Comparison of ENCODE assay signal across 12 cellular contexts in the genomic region with DNA sequence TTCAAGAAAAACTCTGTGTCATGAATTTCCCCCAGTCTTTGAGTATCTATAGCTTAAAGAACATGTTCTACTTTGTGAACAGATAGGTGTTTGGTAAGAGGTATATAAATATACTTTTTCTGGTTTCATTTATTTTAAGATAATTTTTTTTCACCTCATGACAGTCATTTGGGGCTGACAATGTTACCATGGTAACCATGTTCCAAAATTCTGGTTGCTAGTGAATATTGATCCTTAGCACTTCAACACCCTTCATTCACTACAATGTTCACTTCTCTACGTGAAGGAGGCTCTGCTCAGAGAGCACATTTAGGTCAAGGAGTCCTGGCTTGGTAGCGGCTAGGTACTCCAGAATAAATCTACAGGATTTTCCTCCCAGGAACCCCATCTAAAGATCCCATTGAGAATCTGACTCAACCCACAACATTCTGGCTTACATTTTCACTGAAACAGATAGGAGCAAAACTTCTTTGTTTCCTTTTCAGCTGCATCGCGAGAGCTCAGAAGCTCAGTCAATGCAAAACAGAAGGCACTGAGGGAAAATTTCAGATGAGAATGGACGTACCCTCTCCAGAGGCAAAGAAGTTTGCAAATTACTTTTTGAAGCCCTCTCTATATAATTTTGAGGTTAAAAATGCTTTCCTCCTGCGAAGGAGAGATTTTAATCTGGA.
A peak's percentile ranks its signal among the peaks of the same experiment; 100 is the strongest.
DNase-seq lines count a peak whose midpoint lies in the region; ATAC-seq and TF ChIP-seq lines count a peak whose summit lies in the region.
"Had no signal": no experiment of that assay in that cellular context is flagged by ENCODE, and none has a peak within 500 bp of the region (broad histone marks: within the 10 kb centered on the region; RNA-seq: fewer than 3 reads in every experiment).

No MANE protein-coding gene starts in this region.

- no peak overlapping the region for H3K9ac ChIP-seq in mesendoderm (ENCODE audit: low read length)

- no peaks in the 10 kb centered on the region for H3K9me3 Mint-ChIP-seq in activated CD8-positive, alpha-beta memory T cell treated with anti-CD3 and anti-CD28 coated beads, Interleukin-2, amount 10 ng/mL, durations not matched to agents 7 days and 5 days (ENCODE audit: low read depth)
- no peaks in the 10 kb centered on the region for H3K9me3 Mint-ChIP-seq in activated T-helper 1 cell treated with anti-CD3 and anti-CD28 coated beads, Interleukin-12 subunit alpha, Interleukin-12 subunit beta, Interleukin-2, Interleukin-4 antibody, amounts not matched to agents 30 ng/mL and 10 ng/mL and 1 ng/mL, durations not matched to agents 14 hours and 24 hours and 36 hours

- H3K4ac ChIP-seq in mesendoderm (ENCODE audit: low read depth, low read length), result no peak overlapping the region

- no peak overlapping the region for H4K5ac ChIP-seq in mesendoderm (ENCODE audit: low read length)

- H3K27me3 Mint-ChIP-seq in activated CD8-positive, alpha-beta memory T cell treated with anti-CD3 and anti-CD28 coated beads, Interleukin-2, amount 10 ng/mL, durations not matched to agents 7 days and 5 days, result no peaks in the 10 kb centered on the region
- H3K27me3 Mint-ChIP-seq in activated T-helper 1 cell treated with anti-CD3 and anti-CD28 coated beads, Interleukin-12 subunit alpha, Interleukin-12 subunit beta, Interleukin-2, Interleukin-4 antibody, amounts not matched to agents 30 ng/mL and 10 ng/mL and 1 ng/mL, durations not matched to agents 14 hours and 24 hours and 36 hours (ENCODE audit: insufficient read depth), result no peaks in the 10 kb centered on the region

- DNase-seq in activated CD8-positive, alpha-beta memory T cell treated with anti-CD3 and anti-CD28 coated beads, Interleukin-2, amount 10 ng/mL, durations not matched to agents 7 days and 5 days, result no peak
- no peak for DNase-seq in activated CD8-positive, alpha-beta memory T cell treated with anti-CD3 and anti-CD28 coated beads, Interleukin-2, amount 50 U/mL, for 4 hours
- no peak for DNase-seq in activated T-helper 1 cell treated with anti-CD3 and anti-CD28 coated beads, Interleukin-12 subunit alpha, Interleukin-12 subunit beta, Interleukin-2, Interleukin-4 antibody, amounts not matched to agents 30 ng/mL and 10 ng/mL and 1 ng/mL, durations not matched to agents 14 hours and 24 hours and 36 hours (ENCODE audit: low spot score)
- peak; percentile 15 for DNase-seq in kidney glomerular epithelial cell (lab: John Stamatoyannopoulos, UW)
- no peak for DNase-seq in testis
- no peak for DNase-seq in mesendoderm
- no peak for DNase-seq in iPS-NIHi11 (ENCODE audit: low spot score)
- DNase-seq: activated CD4-positive, alpha-beta T cell treated with anti-CD3 and anti-CD28 coated beads, Interleukin-2, amount 50 U/mL, for 48 hours; cerebellar nuclear complex; SHP77 had no signal

- no peak overlapping the region for H3K4me3 ChIP-seq in testis
- H3K4me3 ChIP-seq in mesendoderm (ENCODE audit: low read length), result no peak overlapping the region

- CTCF ChIA-PET in activated CD8-positive, alpha-beta memory T cell treated with anti-CD3 and anti-CD28 coated beads, Interleukin-2, amount 10 ng/mL, durations not matched to agents 7 days and 5 days (lab: Charles Lee), result interaction anchor here (0.9 to 1.7 kb wide), 3 partner anchors 13 to 124 kb away, joined by 3 to 5 read pairs (median 3); no protein-coding TSS in a partner anchor

- no peak overlapping the region for H3K23ac ChIP-seq in mesendoderm (ENCODE audit: low read length)

- H3K36me3 Mint-ChIP-seq in activated CD8-positive, alpha-beta memory T cell treated with anti-CD3 and anti-CD28 coated beads, Interleukin-2, amount 10 ng/mL, durations not matched to agents 7 days and 5 days, result peaks cover 11% of the 10 kb centered on the region
- H3K36me3 Mint-ChIP-seq in activated T-helper 1 cell treated with anti-CD3 and anti-CD28 coated beads, Interleukin-12 subunit alpha, Interleukin-12 subunit beta, Interleukin-2, Interleukin-4 antibody, amounts not matched to agents 30 ng/mL and 10 ng/mL and 1 ng/mL, durations not matched to agents 14 hours and 24 hours and 36 hours (ENCODE audit: low read depth), result peaks cover 17% of the 10 kb centered on the region

- no peaks in the 10 kb centered on the region for H3K9me3 ChIP-seq in testis
- H3K9me3 ChIP-seq: neutrophil had no signal

- H3K4me3 Mint-ChIP-seq in activated CD8-positive, alpha-beta memory T cell treated with anti-CD3 and anti-CD28 coated beads, Interleukin-2, amount 10 ng/mL, durations not matched to agents 7 days and 5 days, result peak overlapping the region; percentile 42
- no peak overlapping the region for H3K4me3 Mint-ChIP-seq in activated T-helper 1 cell treated with anti-CD3 and anti-CD28 coated beads, Interleukin-12 subunit alpha, Interleukin-12 subunit beta, Interleukin-2, Interleukin-4 antibody, amounts not matched to agents 30 ng/mL and 10 ng/mL and 1 ng/mL, durations not matched to agents 14 hours and 24 hours and 36 hours

- H3K18ac ChIP-seq in mesendoderm (ENCODE audit: low read length), result no peak overlapping the region

- H4K8ac ChIP-seq in mesendoderm (ENCODE audit: low read depth, low read length), result no peak overlapping the region

- TF ChIP-seq POLR2A in testis (IDR thresholded peaks at IDR 0.05), result no peak

- no peak overlapping the region for H2BK15ac ChIP-seq in mesendoderm (replicated peaks; ENCODE audit: low read depth)

- H3K36me3 ChIP-seq in testis (ENCODE audit: low read depth, missing control alignments) (no peaks in the 10 kb centered on the region), mesendoderm (ENCODE audit: control insufficient read depth, insufficient read depth, low read length) (no peaks in the 10 kb centered on the region)
- H3K36me3 ChIP-seq: neutrophil had no signal

- H3K79me2 ChIP-seq in mesendoderm (ENCODE audit: control insufficient read depth, insufficient read depth, low read length), result no peaks in the 10 kb centered on the region

- H3K27ac Mint-ChIP-seq in activated CD8-positive, alpha-beta memory T cell treated with anti-CD3 and anti-CD28 coated beads, Interleukin-2, amount 10 ng/mL, durations not matched to agents 7 days and 5 days, result peak overlapping the region; percentile 83
- peak overlapping the region; percentile 85 for H3K27ac Mint-ChIP-seq in activated T-helper 1 cell treated with anti-CD3 and anti-CD28 coated beads, Interleukin-12 subunit alpha, Interleukin-12 subunit beta, Interleukin-2, Interleukin-4 antibody, amounts not matched to agents 30 ng/mL and 10 ng/mL and 1 ng/mL, durations not matched to agents 14 hours and 24 hours and 36 hours

- 45 to 65% methylated on average over 6 of the region's 6 CpGs for WGBS in testis, 2 donors
- WGBS in mesendoderm (ENCODE audit: extremely low coverage, insufficient coverage, low lambda C conversion rate), result no CpG with 5 or more reads among the region's 6 CpGs

- H2BK5ac ChIP-seq in mesendoderm (ENCODE audit: low read length), result no peak overlapping the region

- H3K56ac ChIP-seq in mesendoderm (ENCODE audit: low read length), result no peak overlapping the region

- H3K27me3 ChIP-seq in testis (no peaks in the 10 kb centered on the region), mesendoderm (ENCODE audit: insufficient read depth, low read length, poor library complexity) (no peaks in the 10 kb centered on the region)
- H3K27me3 ChIP-seq: neutrophil had no signal

- H3K27ac ChIP-seq in testis (peak overlapping the region; percentile 41 to 59), mesendoderm (ENCODE audit: low read depth, low read length) (no peak overlapping the region)
- H3K27ac ChIP-seq: neutrophil had no signal

- ATAC-seq in activated CD8-positive, alpha-beta memory T cell treated with anti-CD3 and anti-CD28 coated beads, Interleukin-2, amount 10 ng/mL, durations not matched to agents 7 days and 5 days, result peak; percentile 41
- ATAC-seq in GM21717 (IDR thresholded peaks at IDR 0.05; ENCODE audit: unreplicated experiment), result no peak

- no peaks in the 10 kb centered on the region for H3K79me1 ChIP-seq in mesendoderm (ENCODE audit: low read length)

- H3K4me2 ChIP-seq in mesendoderm (ENCODE audit: low read length), result no peak overlapping the region

- intact Hi-C loops in activated T-helper 1 cell treated with anti-CD3 and anti-CD28 coated beads, Interleukin-12 subunit alpha, Interleukin-12 subunit beta, Interleukin-2, Interleukin-4 antibody, amounts not matched to agents 30 ng/mL and 10 ng/mL and 1 ng/mL, durations not matched to agents 14 hours and 24 hours and 36 hours (cut with micrococcal nuclease), result no loop called here
- intact Hi-C loops in testis (cut with DNase I; ENCODE audit: low total_unique reads), result no loop called here

- H3K4me1 Mint-ChIP-seq in activated CD8-positive, alpha-beta memory T cell treated with anti-CD3 and anti-CD28 coated beads, Interleukin-2, amount 10 ng/mL, durations not matched to agents 7 days and 5 days, result peaks cover 38% of the 10 kb centered on the region
- peaks cover 58% of the 10 kb centered on the region for H3K4me1 Mint-ChIP-seq in activated T-helper 1 cell treated with anti-CD3 and anti-CD28 coated beads, Interleukin-12 subunit alpha, Interleukin-12 subunit beta, Interleukin-2, Interleukin-4 antibody, amounts not matched to agents 30 ng/mL and 10 ng/mL and 1 ng/mL, durations not matched to agents 14 hours and 24 hours and 36 hours (ENCODE audit: low read depth)

- TF ChIP-seq CTCF in testis (IDR thresholded peaks at IDR 0.05), result no peak

- H3K4me1 ChIP-seq in testis (peaks cover 35% of the 10 kb centered on the region), mesendoderm (ENCODE audit: control insufficient read depth, low read depth, low read length) (no peaks in the 10 kb centered on the region)

- no peak overlapping the region for H2AK5ac ChIP-seq in mesendoderm (ENCODE audit: low read length)

- no peak overlapping the region for H2BK120ac ChIP-seq in mesendoderm (ENCODE audit: low read depth, low read length)
